Comparison of ENCODE assay signal across 8 cellular contexts in genomic region chr17:1492249-1493206, GRCh38. TPM values are rescaled to one million over a fixed set of nuclear protein-coding genes. Genes with fewer than 3 reads are reported as not detected.
DNase-seq lines count a peak whose midpoint lies in the region; ATAC-seq, FAIRE-seq and TF ChIP-seq lines count a peak whose summit lies in the region.

MYO1C (minus strand) TSS chr17:1492686; CDS start chr17:1492487, 199 bp downstream.

- no peaks in the 10 kb centered on the region for H3K27me3 Mint-ChIP-seq in naive B cell

- CTCF ChIA-PET in PC-3 (lab: Charles Lee) (interaction anchor here (1.1 to 1.2 kb wide), 2 partner anchors 23 to 24 kb away, joined by 3 read pairs; partner anchors contain the start of gene INPP5K), endothelial cell of umbilical vein (lab: Charles Lee) (interaction anchor here (1.1 to 2.2 kb wide), 8 partner anchors 12 to 130 kb away, joined by 3 to 32 read pairs (median 4); partner anchors contain the start of gene INPP5K)

- FAIRE-seq in endothelial cell of umbilical vein (lab: Jason Lieb, UNC) (peak; percentile 87), urothelium cell line (lab: Jason Lieb, UNC) (no peak)

- POLR2A ChIA-PET in PC-3 (lab: Charles Lee; ENCODE audit: unreplicated experiment): interaction anchor here (0.6 kb wide), 1 partner anchor 129 kb away, joined by 3 read pairs; no protein-coding TSS in a partner anchor
- POLR2A ChIA-PET in endothelial cell of umbilical vein (lab: Charles Lee): interaction anchor here (0.8 to 1.0 kb wide), 2 partner anchors 19 to 24 kb away, joined by 3 to 4 read pairs; partner anchors contain the start of gene INPP5K

- peak within 1 kb of the TSS; percentile 90 for H3K4me2 ChIP-seq in PC-3 (ENCODE audit: low read length)
- peak within 1 kb of the TSS; percentile 72 for H3K4me2 ChIP-seq in endothelial cell of umbilical vein (ENCODE audit: insufficient read depth, low read length)

- peaks cover 19 to 49% (median 37%) of the 10 kb centered on the region in 3 donors for H3K4me1 Mint-ChIP-seq in naive B cell

- BruUV-seq in PC-3 (replicated peaks; lab: Mats Ljungman, UMichigan) (TSS peak; percentile 47), endothelial cell of umbilical vein (replicated peaks; lab: Mats Ljungman, UMichigan) (no TSS peak)

- TF ChIP-seq CTCF in C4-2B (conservative IDR thresholded peaks at IDR 0.05): no peak
- no peak for TF ChIP-seq CTCF in PC-3 (conservative IDR thresholded peaks at IDR 0.05; ENCODE audit: low read depth, low read length)
- TF ChIP-seq CTCF in endothelial cell of umbilical vein (IDR thresholded peaks at IDR 0.05; ENCODE audit: extremely low read depth in 1 of 2, insufficient read depth in 1 of 2, low read depth in 1 of 2, low read length in 2 of 2): no peak

- no peaks in the 10 kb centered on the region for H3F3A ChIP-seq in PC-3 (ENCODE audit: low read length, unreplicated experiment)

- TF ChIP-seq POLR2A in endothelial cell of umbilical vein (IDR thresholded peaks at IDR 0.05; ENCODE audit: low read depth, low read length): peak; percentile 74

- ATAC-seq in PC-3 (peak; percentile 33), naive B cell (ENCODE audit: low read depth in 2 of 2) (no peak), HG03280 (IDR thresholded peaks at IDR 0.05; ENCODE audit: unreplicated experiment) (no peak)

- H4K20me1 ChIP-seq in PC-3 (ENCODE audit: low read length) (no peaks in the 10 kb centered on the region), endothelial cell of umbilical vein (replicated peaks; ENCODE audit: control insufficient read depth, extremely low read depth, insufficient read depth, low read length) (no peaks in the 10 kb centered on the region)

- no peaks in the 10 kb centered on the region for H3K9me3 ChIP-seq in PC-3 (ENCODE audit: low read length)
- H3K9me3 ChIP-seq in endothelial cell of umbilical vein (replicated peaks; ENCODE audit: control insufficient read depth, insufficient read depth, low read length): no peaks in the 10 kb centered on the region

- peak; percentile 47 for DNase-seq in PC-3
- DNase-seq in endothelial cell of umbilical vein (ENCODE audit: low read depth, low spot score): no peak
- peak; percentile 14 for DNase-seq in naive B cell
- no peak for DNase-seq in stimulated activated CD4-positive, alpha-beta T cell treated with anti-CD3 and anti-CD28 coated beads, Interleukin-2, amount 100 ng/mL, for 48 hours
- no peak for DNase-seq in DMS153 (lab: John Stamatoyannopoulos, UW)
- no peak for DNase-seq in urothelium cell line (ENCODE audit: low spot score)

- H3K27me3 ChIP-seq in PC-3 (ENCODE audit: low read length): no peaks in the 10 kb centered on the region
- no peaks in the 10 kb centered on the region for H3K27me3 ChIP-seq in endothelial cell of umbilical vein (ENCODE audit: control insufficient read depth in 2 of 2, insufficient read depth in 2 of 2, low read length in 2 of 2)

- H3K79me2 ChIP-seq in PC-3 (ENCODE audit: low read length): peaks cover 35% of the 10 kb centered on the region
- peaks cover 29% of the 10 kb centered on the region for H3K79me2 ChIP-seq in endothelial cell of umbilical vein (ENCODE audit: control insufficient read depth, insufficient read depth, low read length)

- H2AFZ ChIP-seq in PC-3 (ENCODE audit: low read length): peak within 1 kb of the TSS; percentile 90
- H2AFZ ChIP-seq in endothelial cell of umbilical vein (ENCODE audit: low read depth, low read length): peak within 1 kb of the TSS; percentile 41

- H3K4me1 ChIP-seq in PC-3 (ENCODE audit: insufficient read depth, low read length): peaks cover 11% of the 10 kb centered on the region; the same call in 1 of the 2 replicates
- peaks cover 35% of the 10 kb centered on the region for H3K4me1 ChIP-seq in endothelial cell of umbilical vein (ENCODE audit: control insufficient read depth, extremely low read depth, insufficient read depth, low read length)

- H3K4me3 ChIP-seq in PC-3 (ENCODE audit: low read length) (peak within 1 kb of the TSS; percentile 97), endothelial cell of umbilical vein (replicated peaks in 1 of 3; ENCODE audit: insufficient read depth in 1 of 3, low read depth in 1 of 3, low read length in 3 of 3) (peak within 1 kb of the TSS; percentile 54 to 61 (median 57))

- H3K9me1 ChIP-seq in endothelial cell of umbilical vein (replicated peaks; ENCODE audit: control insufficient read depth, extremely low read depth, insufficient read depth, low read length): no peaks in the 10 kb centered on the region

- H3K27ac ChIP-seq in C4-2B (peak within 1 kb of the TSS; percentile 88), PC-3 (ENCODE audit: low read length) (peak within 1 kb of the TSS; percentile 32), endothelial cell of umbilical vein (ENCODE audit: insufficient read depth, low read depth, low read length) (peak within 1 kb of the TSS; percentile 64)

- H3K9me3 Mint-ChIP-seq in naive B cell: no peaks in the 10 kb centered on the region

- peak within 1 kb of the TSS; percentile 77 to 93 (median 88) for H3K4me3 Mint-ChIP-seq in naive B cell

- H3K36me3 ChIP-seq in PC-3 (ENCODE audit: low read depth, low read length): no peaks in the 10 kb centered on the region
- H3K36me3 ChIP-seq in endothelial cell of umbilical vein (ENCODE audit: control insufficient read depth in 2 of 2, extremely low read depth in 1 of 2, insufficient read depth in 2 of 2, low read length in 2 of 2): peaks cover 3 to 8% of the 10 kb centered on the region in 2 experiments

- no peaks in the 10 kb centered on the region for H3K36me3 Mint-ChIP-seq in naive B cell

- dilution Hi-C loops in endothelial cell of umbilical vein (cut with MboI; ENCODE audit: extremely low pct_ligation_motif_present, low sequenced_read_pairs): no loop called here

- H3K9ac ChIP-seq in PC-3 (ENCODE audit: low read length): peak within 1 kb of the TSS; percentile 83
- H3K9ac ChIP-seq in endothelial cell of umbilical vein (replicated peaks; ENCODE audit: extremely low read depth, insufficient read depth, low read length): peak within 1 kb of the TSS; percentile 80

- intact Hi-C loops in PC-3 (cut with micrococcal nuclease) (loop anchor here (2.0 kb wide), 1 partner anchor 24 kb away; the partner anchor contains the start of gene INPP5K), endothelial cell of umbilical vein (cut with micrococcal nuclease) (loop anchor here (1.0 kb wide), 2 partner anchors 19 to 24 kb away; partner anchors contain the start of gene INPP5K)

- H3K27ac Mint-ChIP-seq in naive B cell: peak within 1 kb of the TSS in 4 of 6 donors; percentile 22 to 89 (median 85)

- H3K9me2 ChIP-seq in PC-3 (replicated peaks; ENCODE audit: low read length): no peaks in the 10 kb centered on the region

TF ChIP-seq in endothelial cell of umbilical vein, 7 proteins besides CTCF, POLR2A, EP300 and RAD21:
- TF ChIP-seq MAX (IDR thresholded peaks at IDR 0.05; ENCODE audit: insufficient read depth, insufficient read length): no peak
- TF ChIP-seq EZH2 (IDR thresholded peaks at IDR 0.05; ENCODE audit: borderline replicate concordance, low read depth, low read length, severe bottlenecking): no peak
- TF ChIP-seq POLR2AphosphoS5 (IDR thresholded peaks at IDR 0.05; ENCODE audit: insufficient read depth, low read depth, low read length): peak; percentile 51

RNA-seq across cellular contexts. Expression of gene MYO1C, which starts in this region (rescaled TPM):
- total RNA-seq in PC-3 (2014; rRNA removed): 76.4 and 90.7 TPM in 2 replicates
- total RNA-seq in endothelial cell of umbilical vein: 195 and 206 TPM in 2 replicates
- 141 and 145 TPM in 2 replicates for polyA plus RNA-seq in endothelial cell of umbilical vein
- polyA plus RNA-seq in endothelial cell of umbilical vein (2011; cell fraction: cytosol; rRNA removed): 124 and 132 TPM in 2 replicates
- 298 and 335 TPM in 2 replicates for polyA plus RNA-seq in endothelial cell of umbilical vein (2011; cell fraction: nucleus; rRNA removed)
- 160 and 189 TPM in 2 replicates for polyA plus RNA-seq in endothelial cell of umbilical vein (2012)
- polyA minus RNA-seq in endothelial cell of umbilical vein: 298 and 349 TPM in 2 replicates
- 60.4 TPM for polyA minus RNA-seq in endothelial cell of umbilical vein (2011; cell fraction: cytosol; rRNA and poly(A)+ RNA removed)
- 122 and 135 TPM in 2 replicates for polyA minus RNA-seq in endothelial cell of umbilical vein (2011; cell fraction: nucleus; rRNA and poly(A)+ RNA removed)
- 10 to 100 TPM; 12.0 to 32.5 (median 21.4) TPM for polyA plus RNA-seq in naive B cell (ENCODE audit: low read depth in 6 of 6)

Comparison
In these comparisons a context has a peak if more than half of its experiments do, and no peak if none do; other contexts are left out.
1. H3K27ac ChIP-seq: peak in every context shown above with its lines; median percentile 88 in C4-2B; 64 in endothelial cell of umbilical vein; 32 in PC-3.
2. DNase-seq: peak in PC-3 (single experiment) and naive B cell (single experiment); none in endothelial cell of umbilical vein (single experiment), stimulated activated CD4-positive, alpha-beta T cell treated with anti-CD3 and anti-CD28 coated beads, Interleukin-2, amount 100 ng/mL, for 48 hours (0 of 2), DMS153 (single experiment) and urothelium cell line (single experiment).